In the genomic region with DNA sequence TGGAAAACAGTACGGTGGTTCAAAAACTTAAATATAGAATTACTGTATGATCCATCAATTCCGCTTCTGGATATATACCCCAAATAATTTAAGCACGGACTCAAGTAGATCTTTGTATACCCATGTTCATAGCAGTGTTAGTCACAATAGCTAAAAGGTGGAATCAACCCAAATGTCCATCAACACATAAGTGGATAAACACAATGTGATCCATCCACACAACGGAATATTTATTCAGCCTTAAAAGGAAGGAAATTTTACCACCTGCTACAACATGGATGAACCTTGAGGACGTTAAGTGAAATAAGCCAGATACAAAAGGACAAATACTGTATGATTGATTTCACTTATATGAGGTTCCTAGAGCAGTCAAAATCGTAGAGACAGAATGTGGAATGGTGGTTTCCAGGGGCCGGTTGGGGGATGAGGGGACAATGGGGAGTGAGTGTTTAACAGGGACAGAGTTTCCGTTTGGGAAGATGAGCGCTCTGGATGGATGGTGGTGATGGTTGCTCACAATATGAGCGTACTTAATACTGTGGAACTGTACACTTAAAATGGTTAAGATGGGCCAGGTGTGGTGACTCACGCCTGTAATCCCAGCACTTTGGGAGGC, we compare ENCODE assay signal across 34 cellular contexts. TPM values are rescaled to one million over a fixed set of nuclear protein-coding genes. Genes with fewer than 3 reads are reported as not detected.
"Had no signal": no experiment of that assay in that cellular context is flagged by ENCODE, and none has a peak within 500 bp of the region (broad histone marks: within the 10 kb centered on the region; RNA-seq: fewer than 3 reads in every experiment).

No MANE protein-coding gene starts in this region.

- H3K4me1 Mint-ChIP-seq: endodermal cell; memory B cell; naive B cell; stimulated activated effector memory CD8-positive, alpha-beta T cell treated with anti-CD3 and anti-CD28 coated beads, Interleukin-12 subunit alpha, Interleukin-12 subunit beta, amount 100 ng/mL, for 72 hours had no signal

- H3K4me1 ChIP-seq: esophagus muscularis mucosa, gastroesophageal sphincter, heart left ventricle, neural progenitor cell, parathyroid adenoma, stomach had no signal

- H3K9ac ChIP-seq: neural progenitor cell, parathyroid adenoma had no signal

- H3K9me3 Mint-ChIP-seq: endodermal cell; memory B cell; naive B cell; natural killer cell treated with Interleukin-12 subunit alpha and Interleukin-12 subunit beta and Interleukin-15 and Interleukin-18, amount 100 ng/mL, for 72 hours; neural progenitor cell; stimulated activated effector memory CD8-positive, alpha-beta T cell treated with anti-CD3 and anti-CD28 coated beads, Interleukin-12 subunit alpha, Interleukin-12 subunit beta, amount 100 ng/mL, for 72 hours had no signal

- H3K36me3 ChIP-seq: esophagus muscularis mucosa, gastroesophageal sphincter, heart left ventricle, neural progenitor cell, stomach, thyroid gland had no signal

- H3K4me3 ChIP-seq: esophagus muscularis mucosa, gastroesophageal sphincter, heart left ventricle, hepatocyte, lung, mucosa of descending colon, neural progenitor cell, smooth muscle cell, stomach, thyroid gland had no signal

- DNase-seq: cortex of kidney; effector CD8-positive, alpha-beta T cell; endodermal cell; foreskin keratinocyte; heart left ventricle; kidney; mucosa of descending colon; naive B cell; stimulated activated CD4-positive, alpha-beta T cell treated with anti-CD3 and anti-CD28 coated beads, Interleukin-12 subunit alpha, Interleukin-12 subunit beta, amount 100 ng/mL, for 4 hours; stimulated activated CD4-positive, alpha-beta T cell treated with anti-CD3 and anti-CD28 coated beads, Interleukin-1b, Interleukin-23, amount 100 ng/mL, for 48 hours; stimulated activated CD4-positive, alpha-beta T cell treated with anti-CD3 and anti-CD28 coated beads, Interleukin-4, amount 100 ng/mL, for 1 hour; stimulated activated naive CD4-positive, alpha-beta T cell treated with Interleukin-2 at 50 U/mL for 16 hours; stomach; thyroid gland; trophoblast cell had no signal

- H3K9me3 ChIP-seq: esophagus muscularis mucosa, gastroesophageal sphincter, heart left ventricle, mucosa of descending colon, stomach, thyroid gland had no signal

- H2AFZ ChIP-seq: hepatocyte, neural progenitor cell, parathyroid adenoma had no signal

- H3K27ac Mint-ChIP-seq: endodermal cell; memory B cell; natural killer cell treated with Interleukin-12 subunit alpha and Interleukin-12 subunit beta and Interleukin-15 and Interleukin-18, amount 100 ng/mL, for 72 hours; neural progenitor cell; progenitor cell of endocrine pancreas; stimulated activated effector memory CD8-positive, alpha-beta T cell treated with anti-CD3 and anti-CD28 coated beads, Interleukin-12 subunit alpha, Interleukin-12 subunit beta, amount 100 ng/mL, for 72 hours had no signal

- H3K79me2 ChIP-seq: hepatocyte, parathyroid adenoma had no signal

- H3K27ac ChIP-seq: esophagus muscularis mucosa, foreskin keratinocyte, gastroesophageal sphincter, heart left ventricle, hepatocyte, neural progenitor cell, parathyroid adenoma, stomach, thyroid gland had no signal

- H3K27me3 ChIP-seq: foreskin keratinocyte, neural progenitor cell, thyroid gland had no signal

- H3K4me3 Mint-ChIP-seq: endodermal cell; memory B cell; naive B cell; natural killer cell treated with Interleukin-12 subunit alpha and Interleukin-12 subunit beta and Interleukin-15 and Interleukin-18, amount 100 ng/mL, for 72 hours; neural progenitor cell; stimulated activated effector memory CD8-positive, alpha-beta T cell treated with anti-CD3 and anti-CD28 coated beads, Interleukin-12 subunit alpha, Interleukin-12 subunit beta, amount 100 ng/mL, for 72 hours had no signal

- H3K36me3 Mint-ChIP-seq: memory B cell; naive B cell; natural killer cell treated with Interleukin-12 subunit alpha and Interleukin-12 subunit beta and Interleukin-15 and Interleukin-18, amount 100 ng/mL, for 72 hours; neural progenitor cell; stimulated activated effector memory CD8-positive, alpha-beta T cell treated with anti-CD3 and anti-CD28 coated beads, Interleukin-12 subunit alpha, Interleukin-12 subunit beta, amount 100 ng/mL, for 72 hours had no signal

- ATAC-seq: foreskin keratinocyte; gastroesophageal sphincter; heart left ventricle; left lobe of liver; mucosa of descending colon; natural killer cell treated with Interleukin-12 subunit alpha and Interleukin-12 subunit beta and Interleukin-15 and Interleukin-18, amount 100 ng/mL, for 72 hours; sciatic nerve; stimulated activated effector memory CD8-positive, alpha-beta T cell treated with anti-CD3 and anti-CD28 coated beads, Interleukin-12 subunit alpha, Interleukin-12 subunit beta, amount 100 ng/mL, for 72 hours had no signal

- FAIRE-seq: kidney had no signal

- H3K4me2 ChIP-seq: hepatocyte, neural progenitor cell, smooth muscle cell had no signal

RNA-seq across cellular contexts. Expression of a gene that starts 5.4 kb away (rescaled TPM):
- total RNA-seq: endodermal cell; fibroblast of lung; heart left ventricle; hepatocyte; kidney; left lobe of liver; liver; lung; mucosa of descending colon; natural killer cell treated with Interleukin-12 subunit alpha and Interleukin-12 subunit beta and Interleukin-15 and Interleukin-18, amount 100 ng/mL, for 72 hours; osteoblast; progenitor cell of endocrine pancreas; sciatic nerve; stomach; subcutaneous adipose tissue; temporal lobe; thyroid gland; urinary bladder had no signal
- polyA plus RNA-seq: fibroblast of lung, heart left ventricle, hepatocyte, liver, lung, urinary bladder had no signal
